8 cellular contexts compared by ENCODE assay signal in genomic region chr6:30411515-30412207, GRCh38.
DNase-seq lines count a peak whose midpoint lies in the region; ATAC-seq and TF ChIP-seq lines count a peak whose summit lies in the region.

No MANE protein-coding gene starts in this region.

- H3K27me3 ChIP-seq in BJ (ENCODE audit: control insufficient read depth, insufficient read depth, low read length) (peaks cover 2% of the 10 kb centered on the region; the same call in 1 of the 2 replicates), sigmoid colon (peaks cover 0 to 25% (median 0%) of the 10 kb centered on the region in 3 donors)

- no peaks in the 10 kb centered on the region for H3K4me1 ChIP-seq in HEK293 (ENCODE audit: control insufficient read depth, insufficient read depth, low read length)
- H3K4me1 ChIP-seq in sigmoid colon: peaks cover 0 to 3% (median 0%) of the 10 kb centered on the region in 4 donors

- TF ChIP-seq POLR2A in sigmoid colon (IDR thresholded peaks at IDR 0.05): no peak

- TF ChIP-seq EP300 in sigmoid colon (IDR thresholded peaks at IDR 0.05): no peak

- POLR2A ChIA-PET in BJ (lab: Charles Lee): no interaction called here
- POLR2A ChIA-PET in HEK293 (lab: Yijun Ruan, JAX): no interaction called here

- no peak overlapping the region for H3K27ac ChIP-seq in HEK293 (ENCODE audit: extremely low read depth, low read depth, low read length)
- no peak overlapping the region for H3K27ac ChIP-seq in sigmoid colon

- intact Hi-C loops in sigmoid colon (cut with DNase I): no loop called here

- peaks cover 5% of the 10 kb centered on the region for H3K9me3 Mint-ChIP-seq in activated T-helper 17 cell treated with anti-CD3 and anti-CD28 coated beads, Interleukin-2, amount 50 U/mL, for 72 hours
- H3K9me3 Mint-ChIP-seq in glutamatergic neuron (ENCODE audit: unreplicated experiment): peaks cover 16% of the 10 kb centered on the region

- no peaks in the 10 kb centered on the region for H3K9me3 ChIP-seq in HEK293 (ENCODE audit: control insufficient read depth, insufficient read depth, low read depth, low read length)
- H3K9me3 ChIP-seq in sigmoid colon: peaks cover 0 to 5% (median 0%) of the 10 kb centered on the region in 4 donors

- ATAC-seq in activated T-helper 17 cell treated with anti-CD3 and anti-CD28 coated beads, Interleukin-2, amount 50 U/mL, for 72 hours (replicated peaks): peak; percentile 83
- no peak for ATAC-seq in HG03280 (IDR thresholded peaks at IDR 0.05; ENCODE audit: unreplicated experiment)
- no peak for ATAC-seq in HG02938 (IDR thresholded peaks at IDR 0.05; ENCODE audit: unreplicated experiment)

- CTCF ChIA-PET in BJ (lab: Yijun Ruan, JAX) (interaction anchor here (0.8 to 1.5 kb wide), 10 partner anchors 13 to 189 kb away, joined by 3 to 7 read pairs (median 3); no protein-coding TSS in a partner anchor), HEK293 (lab: Yijun Ruan, JAX) (interaction anchor here (0.6 to 2.1 kb wide), 37 partner anchors 9 to 1783 kb away, joined by 3 to 24 read pairs (median 3); partner anchors contain the start of gene TRIM39)

- no peaks in the 10 kb centered on the region for H3K36me3 Mint-ChIP-seq in activated T-helper 17 cell treated with anti-CD3 and anti-CD28 coated beads, Interleukin-2, amount 50 U/mL, for 72 hours (ENCODE audit: low read depth)
- H3K36me3 Mint-ChIP-seq in glutamatergic neuron (ENCODE audit: unreplicated experiment): peaks cover 13% of the 10 kb centered on the region

- H3K36me3 ChIP-seq in BJ (ENCODE audit: control insufficient read depth, insufficient read depth, low read length) (no peaks in the 10 kb centered on the region), HEK293 (ENCODE audit: control insufficient read depth in 2 of 2, insufficient read depth in 1 of 2, low read length in 2 of 2) (no peaks in the 10 kb centered on the region), sigmoid colon (no peaks in the 10 kb centered on the region)

- H3K4me3 ChIP-seq in BJ (ENCODE audit: low read depth, low read length): no peak overlapping the region
- no peak overlapping the region for H3K4me3 ChIP-seq in HEK293 (ENCODE audit: low read depth, low read length)
- H3K4me3 ChIP-seq in sigmoid colon: no peak overlapping the region

- peaks cover 6% of the 10 kb centered on the region for H3K4me1 Mint-ChIP-seq in activated T-helper 17 cell treated with anti-CD3 and anti-CD28 coated beads, Interleukin-2, amount 50 U/mL, for 72 hours
- H3K4me1 Mint-ChIP-seq in glutamatergic neuron (ENCODE audit: low read depth, unreplicated experiment): no peaks in the 10 kb centered on the region

- H3K27me3 Mint-ChIP-seq in activated T-helper 17 cell treated with anti-CD3 and anti-CD28 coated beads, Interleukin-2, amount 50 U/mL, for 72 hours: peaks cover 53% of the 10 kb centered on the region
- peaks cover 10% of the 10 kb centered on the region for H3K27me3 Mint-ChIP-seq in glutamatergic neuron (ENCODE audit: unreplicated experiment)

- H3K4me3 Mint-ChIP-seq in activated T-helper 17 cell treated with anti-CD3 and anti-CD28 coated beads, Interleukin-2, amount 50 U/mL, for 72 hours: peak overlapping the region; percentile 66
- no peak overlapping the region for H3K4me3 Mint-ChIP-seq in glutamatergic neuron (ENCODE audit: unreplicated experiment)

- WGBS in sigmoid colon, 2 donors: 35 to 39% methylated on average over 17 of the region's 17 CpGs

- no peak for DNase-seq in BJ (ENCODE audit: low read depth)
- peak; percentile 61 for DNase-seq in RPMI7951 (ENCODE audit: low read depth)
- DNase-seq in glutamatergic neuron: peak; percentile 75
- DNase-seq in sigmoid colon: no peak

- H3K27ac Mint-ChIP-seq in activated T-helper 17 cell treated with anti-CD3 and anti-CD28 coated beads, Interleukin-2, amount 50 U/mL, for 72 hours: no peak overlapping the region
- H3K27ac Mint-ChIP-seq in glutamatergic neuron (ENCODE audit: unreplicated experiment): no peak overlapping the region

- peak; percentile 85 for TF ChIP-seq CTCF in BJ (IDR thresholded peaks at IDR 0.05; ENCODE audit: insufficient read depth, low read depth, low read length)
- TF ChIP-seq CTCF in HEK293 (tag by site-specific recombination; IDR thresholded peaks at IDR 0.05): peak; percentile 41; the same call in 1 of the 2 replicates
- TF ChIP-seq CTCF in glutamatergic neuron (IDR thresholded peaks at IDR 0.05; ENCODE audit: partially characterized antibody, unreplicated experiment): peak; percentile 76
- peak; percentile 24 to 77 (median 44) for TF ChIP-seq CTCF in sigmoid colon (IDR thresholded peaks at IDR 0.05)

TF ChIP-seq in HEK293, 187 proteins besides CTCF, POLR2A, EP300 and RAD21 (continues in another document):
- TF ChIP-seq EGR2 (tag by site-specific recombination; IDR thresholded peaks at IDR 0.05; ENCODE audit: low read depth): no peak
- TF ChIP-seq ZNF426 (tag by site-specific recombination; IDR thresholded peaks at IDR 0.05): no peak
- TF ChIP-seq PRDM1 (tag by site-specific recombination; IDR thresholded peaks at IDR 0.05): no peak
- TF ChIP-seq WT1 (tag by site-specific recombination; IDR thresholded peaks at IDR 0.05): peak; percentile 88
- no peak for TF ChIP-seq ZNF776 (tag by site-specific recombination; IDR thresholded peaks at IDR 0.05; ENCODE audit: borderline replicate concordance)
- TF ChIP-seq BCL11A (tag by site-specific recombination; IDR thresholded peaks at IDR 0.05; ENCODE audit: low read depth): no peak
- TF ChIP-seq GLI4 (tag by site-specific recombination; IDR thresholded peaks at IDR 0.05): no peak
- TF ChIP-seq, protein P1, sequence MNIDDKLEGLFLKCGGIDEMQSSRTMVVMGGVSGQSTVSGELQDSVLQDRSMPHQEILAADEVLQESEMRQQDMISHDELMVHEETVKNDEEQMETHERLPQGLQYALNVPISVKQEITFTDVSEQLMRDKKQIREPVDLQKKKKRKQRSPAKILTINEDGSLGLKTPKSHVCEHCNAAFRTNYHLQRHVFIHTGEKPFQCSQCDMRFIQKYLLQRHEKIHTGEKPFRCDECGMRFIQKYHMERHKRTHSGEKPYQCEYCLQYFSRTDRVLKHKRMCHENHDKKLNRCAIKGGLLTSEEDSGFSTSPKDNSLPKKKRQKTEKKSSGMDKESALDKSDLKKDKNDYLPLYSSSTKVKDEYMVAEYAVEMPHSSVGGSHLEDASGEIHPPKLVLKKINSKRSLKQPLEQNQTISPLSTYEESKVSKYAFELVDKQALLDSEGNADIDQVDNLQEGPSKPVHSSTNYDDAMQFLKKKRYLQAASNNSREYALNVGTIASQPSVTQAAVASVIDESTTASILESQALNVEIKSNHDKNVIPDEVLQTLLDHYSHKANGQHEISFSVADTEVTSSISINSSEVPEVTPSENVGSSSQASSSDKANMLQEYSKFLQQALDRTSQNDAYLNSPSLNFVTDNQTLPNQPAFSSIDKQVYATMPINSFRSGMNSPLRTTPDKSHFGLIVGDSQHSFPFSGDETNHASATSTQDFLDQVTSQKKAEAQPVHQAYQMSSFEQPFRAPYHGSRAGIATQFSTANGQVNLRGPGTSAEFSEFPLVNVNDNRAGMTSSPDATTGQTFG (tag by site-specific recombination; IDR thresholded peaks at IDR 0.05; ENCODE audit: borderline replicate concordance): no peak
- TF ChIP-seq GLI2 (tag by site-specific recombination; IDR thresholded peaks at IDR 0.05; ENCODE audit: borderline replicate concordance, low read depth): no peak
- no peak for TF ChIP-seq SP2 (tag by site-specific recombination; IDR thresholded peaks at IDR 0.05)
- no peak for TF ChIP-seq ZNF175 (tag by site-specific recombination; IDR thresholded peaks at IDR 0.05)
- TF ChIP-seq ZNF19 (tag by site-specific recombination; IDR thresholded peaks at IDR 0.05; ENCODE audit: low read depth): no peak
- no peak for TF ChIP-seq ZBTB21 (tag by site-specific recombination; IDR thresholded peaks at IDR 0.05)
- TF ChIP-seq ZNF610 (tag by site-specific recombination; IDR thresholded peaks at IDR 0.05; ENCODE audit: borderline replicate concordance): no peak
- TF ChIP-seq ZNF76 (tag by site-specific recombination; IDR thresholded peaks at IDR 0.05; ENCODE audit: borderline replicate concordance, low read depth): no peak
- peak; percentile 84 for TF ChIP-seq IKZF3 (tag by site-specific recombination; IDR thresholded peaks at IDR 0.05)
- no peak for TF ChIP-seq ZBTB48 (tag by site-specific recombination; IDR thresholded peaks at IDR 0.05)
- no peak for TF ChIP-seq ZSCAN5A (tag by site-specific recombination; IDR thresholded peaks at IDR 0.05)
- TF ChIP-seq ZNF626 (tag by site-specific recombination; IDR thresholded peaks at IDR 0.05): no peak
- TF ChIP-seq, protein P2, sequence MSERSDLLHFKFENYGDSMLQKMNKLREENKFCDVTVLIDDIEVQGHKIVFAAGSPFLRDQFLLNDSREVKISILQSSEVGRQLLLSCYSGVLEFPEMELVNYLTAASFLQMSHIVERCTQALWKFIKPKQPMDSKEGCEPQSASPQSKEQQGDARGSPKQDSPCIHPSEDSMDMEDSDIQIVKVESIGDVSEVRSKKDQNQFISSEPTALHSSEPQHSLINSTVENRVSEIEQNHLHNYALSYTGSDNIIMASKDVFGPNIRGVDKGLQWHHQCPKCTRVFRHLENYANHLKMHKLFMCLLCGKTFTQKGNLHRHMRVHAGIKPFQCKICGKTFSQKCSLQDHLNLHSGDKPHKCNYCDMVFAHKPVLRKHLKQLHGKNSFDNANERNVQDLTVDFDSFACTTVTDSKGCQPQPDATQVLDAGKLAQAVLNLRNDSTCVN (tag by site-specific recombination; optimal IDR thresholded peaks at IDR 0.05): no peak

Comparison
In these comparisons a context has a peak if more than half of its experiments do, and no peak if none do; other contexts are left out.
1. DNase-seq: peak in RPMI7951 (single experiment) and glutamatergic neuron (single experiment); none in BJ (single experiment) and sigmoid colon (single experiment).
2. Peak in every context shown above with its lines, with median percentiles within 50 percentile points of each other: CTCF ChIP-seq.